In the genomic region with DNA sequence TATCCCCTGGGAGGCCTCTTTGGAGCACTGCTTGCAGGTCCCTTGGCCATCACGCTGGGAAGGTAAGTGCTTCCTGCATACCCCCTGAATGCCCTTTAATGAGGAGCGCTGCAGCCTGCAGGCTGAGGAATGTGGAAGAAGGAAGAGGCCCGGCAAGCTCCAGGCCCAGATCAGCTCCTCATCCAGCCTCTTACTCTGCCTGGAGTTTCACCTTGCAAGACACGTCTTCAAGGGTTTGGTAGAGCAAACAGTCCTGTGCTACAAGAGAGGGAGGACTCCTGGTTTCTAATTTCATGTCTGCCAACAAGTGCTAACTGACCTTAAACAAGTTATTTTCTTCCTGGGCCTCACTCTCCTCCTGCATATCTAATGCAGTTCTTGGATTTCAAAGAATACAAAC, we compare ENCODE assay signal across 33 cellular contexts. TPM values are rescaled to one million over a fixed set of nuclear protein-coding genes. Genes with fewer than 3 reads are reported as not detected.
"Had no signal": no experiment of that assay in that cellular context is flagged by ENCODE, and none has a peak within 500 bp of the region (broad histone marks: within the 10 kb centered on the region; RNA-seq: fewer than 3 reads in every experiment).

No MANE protein-coding gene starts in this region.

- H3K27ac ChIP-seq: adrenal gland, ascending aorta, body of pancreas, brain microvascular endothelial cell, breast epithelium, cardiac muscle cell had no signal

- H3K4me1 ChIP-seq: adrenal gland, ascending aorta, body of pancreas, breast epithelium had no signal

- ATAC-seq: activated naive CD4-positive, alpha-beta T cell treated with anti-CD3 and anti-CD28 coated beads, Interleukin-2, amount 50 U/mL, for 72 hours; activated naive CD8-positive, alpha-beta T cell treated with anti-CD3 and anti-CD28 coated beads, Interleukin-2, amount 50 U/mL, for 24 hours; activated T-cell treated with anti-CD3 and anti-CD28 coated beads, Interleukin-2, amount 50 U/mL, for 4 hours; activated T-cell treated with anti-CD3 and anti-CD28 coated beads, Interleukin-2, amount 50 U/mL, for 72 hours; activated T-helper 17 cell treated with anti-CD3 and anti-CD28 coated beads, Interleukin-2, amount 50 U/mL, for 72 hours; body of pancreas had no signal

- FAIRE-seq: astrocyte had no signal

- H3K36me3 ChIP-seq: brain microvascular endothelial cell, breast epithelium had no signal

- H3K4me3 ChIP-seq: adrenal gland, ascending aorta, body of pancreas, breast epithelium, cardiac muscle cell had no signal

- H3K27me3 ChIP-seq: adrenal gland, ascending aorta, body of pancreas, brain microvascular endothelial cell, breast epithelium, cardiac muscle cell had no signal

- DNase-seq: activated effector memory CD4-positive, alpha-beta T cell treated with anti-CD3 and anti-CD28 coated beads, Interleukin-2, amount 50 U/mL, for 16 hours; activated effector memory CD4-positive, alpha-beta T cell treated with Interleukin-2 at 50 U/mL for 16 hours; activated gamma-delta T cell; activated gamma-delta T cell treated with Interleukin-2 at 50 U/mL for 16 hours; activated naive CD4-positive, alpha-beta T cell; activated naive CD4-positive, alpha-beta T cell treated with anti-CD3 and anti-CD28 coated beads for 36 hours; activated naive CD4-positive, alpha-beta T cell treated with anti-CD3 and anti-CD28 coated beads, Interleukin-2, amount 10 ng/mL, durations not matched to agents 7 days and 5 days; activated naive CD4-positive, alpha-beta T cell treated with anti-CD3 and anti-CD28 coated beads, Interleukin-2, amount 50 U/mL, for 16 hours; activated naive CD4-positive, alpha-beta T cell treated with Interleukin-2 at 50 U/mL for 16 hours; activated naive CD8-positive, alpha-beta T cell treated with anti-CD3 and anti-CD28 coated beads for 36 hours; activated naive CD8-positive, alpha-beta T cell treated with anti-CD3 and anti-CD28 coated beads, Interleukin-2, amount 10 ng/mL, durations not matched to agents 7 days and 5 days; activated naive CD8-positive, alpha-beta T cell treated with anti-CD3 and anti-CD28 coated beads, Interleukin-2, amount 50 U/mL, for 24 hours; activated T-cell treated with anti-CD3 and anti-CD28 coated beads, Interleukin-2, amount 50 U/mL, for 1 hour; activated T-cell treated with anti-CD3 and anti-CD28 coated beads, Interleukin-2, amount 50 U/mL, for 24 hours; activated T-cell treated with anti-CD3 and anti-CD28 coated beads, Interleukin-2, amount 50 U/mL, for 4 hours; activated T-cell treated with anti-CD3 and anti-CD28 coated beads, Interleukin-2, amount 50 U/mL, for 48 hours; activated T-cell treated with anti-CD3 and anti-CD28 coated beads, Interleukin-2, amount 50 U/mL, for 72 hours; adrenal gland; amniotic stem cell; amygdala; anterior cingulate cortex; aorta; body of pancreas; brain microvascular endothelial cell; caudate nucleus; central memory CD4-positive, alpha-beta T cell; cerebellar nuclear complex had no signal

- H3K9me3 ChIP-seq: adrenal gland, ascending aorta, body of pancreas, breast epithelium had no signal

RNA-seq across cellular contexts. Expression of gene SLC2A11, which starts 10.9 kb away (rescaled TPM):
- total RNA-seq: ascending aorta had no signal
